In the genomic region with DNA sequence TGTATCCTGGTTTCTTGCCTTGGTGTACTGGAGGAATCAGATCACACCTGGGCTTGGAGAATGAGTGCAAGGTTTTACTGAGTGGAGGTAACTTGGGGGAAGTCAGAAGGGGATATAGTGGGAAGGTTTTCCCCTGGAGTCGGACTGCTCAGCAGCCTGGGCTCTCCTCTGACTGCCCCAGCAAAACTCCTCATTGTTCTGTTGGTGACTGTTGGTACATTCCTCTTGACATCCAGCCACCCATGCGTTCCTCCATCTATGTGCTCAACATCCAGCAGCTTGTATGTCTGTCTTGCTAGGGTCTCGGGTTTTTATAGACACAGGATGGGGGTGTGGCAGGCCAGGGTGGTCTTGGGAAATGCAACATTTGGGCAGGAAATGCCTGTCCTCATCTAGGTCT, we compare ENCODE assay signal across 30 cellular contexts.
"Had no signal": no experiment of that assay in that cellular context is flagged by ENCODE, and none has a peak within 500 bp of the region (broad histone marks: within the 10 kb centered on the region; RNA-seq: fewer than 3 reads in every experiment).

No MANE protein-coding gene starts in this region.

- DNase-seq: activated CD4-positive, alpha-beta memory T cell treated with anti-CD3 and anti-CD28 coated beads, Interleukin-2, amount 10 ng/mL, durations not matched to agents 7 days and 5 days; activated CD4-positive, alpha-beta T cell treated with anti-CD3 and anti-CD28 coated beads for 4 hours; activated CD4-positive, alpha-beta T cell treated with anti-CD3 and anti-CD28 coated beads, Interleukin-2, amount 10 ng/mL, durations not matched to agents 7 days and 5 days; activated CD4-positive, alpha-beta T cell treated with anti-CD3 and anti-CD28 coated beads, Interleukin-2, amount 50 U/mL, for 4 hours; activated CD4-positive, CD25-positive, alpha-beta regulatory T cell; activated CD4-positive, CD25-positive, alpha-beta regulatory T cell treated with anti-CD3 and anti-CD28 coated beads, Interleukin-2, amount 50 U/mL, for 72 hours; activated CD8-positive, alpha-beta memory T cell treated with anti-CD3 and anti-CD28 coated beads, Interleukin-2, amount 50 U/mL, for 48 hours; activated gamma-delta T cell; activated naive CD4-positive, alpha-beta T cell; activated naive CD4-positive, alpha-beta T cell treated with anti-CD3 and anti-CD28 coated beads, Interleukin-2, amount 10 ng/mL, durations not matched to agents 7 days and 5 days; activated naive CD8-positive, alpha-beta T cell treated with anti-CD3 and anti-CD28 coated beads, Interleukin-2, amount 10 ng/mL, durations not matched to agents 7 days and 5 days; activated T-cell treated with anti-CD3 and anti-CD28 coated beads for 4 hours; activated T-cell treated with anti-CD3 and anti-CD28 coated beads, Interleukin-2, amount 50 U/mL, for 24 hours; activated T-cell treated with anti-CD3 and anti-CD28 coated beads, Interleukin-2, amount 50 U/mL, for 72 hours; central memory CD4-positive, alpha-beta T cell; cerebellar nuclear complex; colonic mucosa; effector CD8-positive, alpha-beta T cell; esophagus squamous epithelium; foreskin melanocyte; T-helper 2 cell had no signal

- H3K27me3 ChIP-seq: ascending aorta, breast epithelium, cardiac muscle cell, colonic mucosa, esophagus squamous epithelium, gastroesophageal sphincter had no signal

- H3K27ac ChIP-seq: ascending aorta, breast epithelium, cardiac muscle cell, colonic mucosa, epithelial cell of prostate, esophagus squamous epithelium, gastroesophageal sphincter had no signal

- H3K27me3 Mint-ChIP-seq: activated naive CD4-positive, alpha-beta T cell treated with anti-CD3 and anti-CD28 coated beads, Interleukin-2, amount 10 ng/mL, durations not matched to agents 7 days and 5 days; activated T-cell treated with anti-CD3 and anti-CD28 coated beads, Interleukin-2, amount 50 U/mL, for 24 hours had no signal

- H3K27ac Mint-ChIP-seq: activated CD4-positive, alpha-beta memory T cell treated with anti-CD3 and anti-CD28 coated beads, Interleukin-2, amount 10 ng/mL, durations not matched to agents 7 days and 5 days; activated CD4-positive, alpha-beta T cell treated with anti-CD3 and anti-CD28 coated beads, Interleukin-2, amount 10 ng/mL, durations not matched to agents 7 days and 5 days; activated naive CD4-positive, alpha-beta T cell treated with anti-CD3 and anti-CD28 coated beads, Interleukin-2, amount 10 ng/mL, durations not matched to agents 7 days and 5 days; activated naive CD8-positive, alpha-beta T cell treated with anti-CD3 and anti-CD28 coated beads, Interleukin-2, amount 10 ng/mL, durations not matched to agents 7 days and 5 days; activated T-cell treated with anti-CD3 and anti-CD28 coated beads, Interleukin-2, amount 50 U/mL, for 24 hours; activated T-cell treated with anti-CD3 and anti-CD28 coated beads, Interleukin-2, amount 50 U/mL, for 72 hours; brain had no signal

- H3K4me1 ChIP-seq: ascending aorta, breast epithelium, colonic mucosa, esophagus squamous epithelium, gastroesophageal sphincter had no signal

- H3K4me3 ChIP-seq: ascending aorta, breast epithelium, cardiac muscle cell, colonic mucosa, esophagus squamous epithelium, gastroesophageal sphincter had no signal

- H3K36me3 Mint-ChIP-seq: activated naive CD4-positive, alpha-beta T cell treated with anti-CD3 and anti-CD28 coated beads, Interleukin-2, amount 10 ng/mL, durations not matched to agents 7 days and 5 days; activated naive CD4-positive, alpha-beta T cell treated with anti-CD3 and anti-CD28 coated beads, Interleukin-2, amount 50 U/mL, for 72 hours; activated naive CD8-positive, alpha-beta T cell treated with anti-CD3 and anti-CD28 coated beads, Interleukin-2, amount 10 ng/mL, durations not matched to agents 7 days and 5 days; brain had no signal

- H3K9me3 ChIP-seq: ascending aorta, breast epithelium, colonic mucosa, esophagus squamous epithelium, gastroesophageal sphincter had no signal

- H3K36me3 ChIP-seq: ascending aorta, breast epithelium, cardiac muscle cell, colonic mucosa, esophagus squamous epithelium, gastroesophageal sphincter had no signal

- ATAC-seq: activated naive CD4-positive, alpha-beta T cell treated with anti-CD3 and anti-CD28 coated beads, Interleukin-2, amount 50 U/mL, for 72 hours; activated T-cell treated with anti-CD3 and anti-CD28 coated beads, Interleukin-2, amount 50 U/mL, for 72 hours; gastroesophageal sphincter had no signal

- H3K4me1 Mint-ChIP-seq: activated CD4-positive, alpha-beta memory T cell treated with anti-CD3 and anti-CD28 coated beads, Interleukin-2, amount 10 ng/mL, durations not matched to agents 7 days and 5 days; activated CD4-positive, alpha-beta T cell treated with anti-CD3 and anti-CD28 coated beads, Interleukin-2, amount 10 ng/mL, durations not matched to agents 7 days and 5 days; activated naive CD4-positive, alpha-beta T cell treated with anti-CD3 and anti-CD28 coated beads, Interleukin-2, amount 10 ng/mL, durations not matched to agents 7 days and 5 days; activated naive CD8-positive, alpha-beta T cell treated with anti-CD3 and anti-CD28 coated beads, Interleukin-2, amount 10 ng/mL, durations not matched to agents 7 days and 5 days; brain had no signal

- FAIRE-seq: endometrium, endothelial cell of umbilical vein had no signal

- H3K4me3 Mint-ChIP-seq: activated CD4-positive, alpha-beta memory T cell treated with anti-CD3 and anti-CD28 coated beads, Interleukin-2, amount 10 ng/mL, durations not matched to agents 7 days and 5 days; activated CD4-positive, alpha-beta T cell treated with anti-CD3 and anti-CD28 coated beads, Interleukin-2, amount 10 ng/mL, durations not matched to agents 7 days and 5 days; activated naive CD4-positive, alpha-beta T cell treated with anti-CD3 and anti-CD28 coated beads, Interleukin-2, amount 10 ng/mL, durations not matched to agents 7 days and 5 days; activated naive CD8-positive, alpha-beta T cell treated with anti-CD3 and anti-CD28 coated beads, Interleukin-2, amount 10 ng/mL, durations not matched to agents 7 days and 5 days; activated T-cell treated with anti-CD3 and anti-CD28 coated beads, Interleukin-2, amount 50 U/mL, for 24 hours; activated T-cell treated with anti-CD3 and anti-CD28 coated beads, Interleukin-2, amount 50 U/mL, for 72 hours; brain had no signal

- H3K9me3 Mint-ChIP-seq: activated CD4-positive, alpha-beta memory T cell treated with anti-CD3 and anti-CD28 coated beads, Interleukin-2, amount 10 ng/mL, durations not matched to agents 7 days and 5 days; activated CD4-positive, alpha-beta T cell treated with anti-CD3 and anti-CD28 coated beads, Interleukin-2, amount 10 ng/mL, durations not matched to agents 7 days and 5 days; activated naive CD4-positive, alpha-beta T cell treated with anti-CD3 and anti-CD28 coated beads, Interleukin-2, amount 10 ng/mL, durations not matched to agents 7 days and 5 days; activated naive CD4-positive, alpha-beta T cell treated with anti-CD3 and anti-CD28 coated beads, Interleukin-2, amount 50 U/mL, for 72 hours; activated naive CD8-positive, alpha-beta T cell treated with anti-CD3 and anti-CD28 coated beads, Interleukin-2, amount 10 ng/mL, durations not matched to agents 7 days and 5 days; activated T-cell treated with anti-CD3 and anti-CD28 coated beads, Interleukin-2, amount 50 U/mL, for 24 hours; activated T-cell treated with anti-CD3 and anti-CD28 coated beads, Interleukin-2, amount 50 U/mL, for 72 hours had no signal
